ENCODE assay signal across 29 cellular contexts in genomic region chr10:65622608-65623007, GRCh38.
"Had no signal": no experiment of that assay in that cellular context is flagged by ENCODE, and none has a peak within 500 bp of the region (broad histone marks: within the 10 kb centered on the region; RNA-seq: fewer than 3 reads in every experiment).

No MANE protein-coding gene starts in this region.

- H3K27me3 Mint-ChIP-seq: activated CD4-positive, alpha-beta memory T cell treated with anti-CD3 and anti-CD28 coated beads for 36 hours; activated CD4-positive, alpha-beta T cell treated with anti-CD3 and anti-CD28 coated beads for 36 hours; activated CD4-positive, alpha-beta T cell treated with anti-CD3 and anti-CD28 coated beads, Interleukin-2, amount 10 ng/mL, durations not matched to agents 24 days and 14 days; activated CD8-positive, alpha-beta memory T cell treated with anti-CD3 and anti-CD28 coated beads, Interleukin-2, amount 10 ng/mL, durations not matched to agents 7 days and 5 days; activated naive CD4-positive, alpha-beta T cell treated with anti-CD3 and anti-CD28 coated beads, Interleukin-2, amount 10 ng/mL, durations not matched to agents 7 days and 5 days; activated naive CD8-positive, alpha-beta T cell treated with anti-CD3 and anti-CD28 coated beads, Interleukin-2, amount 10 ng/mL, durations not matched to agents 7 days and 5 days; brain; central memory CD8-positive, alpha-beta T cell; dendritic cell treated with granulocyte-macrophage colony-stimulating factor and Interleukin-4, amounts not matched to agents 40 ng/mL and 50 ng/mL, for 4 days had no signal

- H3K27ac Mint-ChIP-seq: activated CD4-positive, alpha-beta memory T cell treated with anti-CD3 and anti-CD28 coated beads for 36 hours; activated CD4-positive, alpha-beta T cell treated with anti-CD3 and anti-CD28 coated beads for 36 hours; activated CD4-positive, alpha-beta T cell treated with anti-CD3 and anti-CD28 coated beads, Interleukin-2, amount 10 ng/mL, durations not matched to agents 24 days and 14 days; activated CD8-positive, alpha-beta memory T cell treated with anti-CD3 and anti-CD28 coated beads, Interleukin-2, amount 10 ng/mL, durations not matched to agents 7 days and 5 days; activated CD8-positive, alpha-beta T cell treated with anti-CD3 and anti-CD28 coated beads, Interleukin-2, amount 10 ng/mL, durations not matched to agents 7 days and 5 days; activated naive CD4-positive, alpha-beta T cell treated with anti-CD3 and anti-CD28 coated beads, Interleukin-2, amount 10 ng/mL, durations not matched to agents 7 days and 5 days; activated naive CD4-positive, alpha-beta T cell treated with anti-CD3 and anti-CD28 coated beads, Interleukin-2, amount 50 U/mL, for 72 hours; activated naive CD8-positive, alpha-beta T cell treated with anti-CD3 and anti-CD28 coated beads, Interleukin-2, amount 10 ng/mL, durations not matched to agents 7 days and 5 days; activated T-cell treated with anti-CD3 and anti-CD28 coated beads, Interleukin-2, amount 50 U/mL, for 72 hours; brain; dendritic cell treated with granulocyte-macrophage colony-stimulating factor and Interleukin-4, amounts not matched to agents 40 ng/mL and 50 ng/mL, for 4 days; endodermal cell had no signal

- H3K4me1 ChIP-seq: ascending aorta, breast epithelium, esophagus squamous epithelium, gastrocnemius medialis, heart left ventricle had no signal

- H3K36me3 ChIP-seq: ascending aorta, breast epithelium, esophagus squamous epithelium, gastrocnemius medialis, heart left ventricle had no signal

- H3K9me3 ChIP-seq: ascending aorta, breast epithelium, esophagus squamous epithelium, gastrocnemius medialis had no signal

- H3K4me3 Mint-ChIP-seq: activated CD4-positive, alpha-beta memory T cell treated with anti-CD3 and anti-CD28 coated beads for 36 hours; activated CD4-positive, alpha-beta T cell treated with anti-CD3 and anti-CD28 coated beads for 36 hours; activated CD4-positive, alpha-beta T cell treated with anti-CD3 and anti-CD28 coated beads, Interleukin-2, amount 10 ng/mL, durations not matched to agents 24 days and 14 days; activated CD8-positive, alpha-beta memory T cell treated with anti-CD3 and anti-CD28 coated beads, Interleukin-2, amount 10 ng/mL, durations not matched to agents 7 days and 5 days; activated CD8-positive, alpha-beta T cell treated with anti-CD3 and anti-CD28 coated beads, Interleukin-2, amount 10 ng/mL, durations not matched to agents 7 days and 5 days; activated naive CD4-positive, alpha-beta T cell treated with anti-CD3 and anti-CD28 coated beads, Interleukin-2, amount 10 ng/mL, durations not matched to agents 7 days and 5 days; activated naive CD8-positive, alpha-beta T cell treated with anti-CD3 and anti-CD28 coated beads, Interleukin-2, amount 10 ng/mL, durations not matched to agents 7 days and 5 days; activated T-cell treated with anti-CD3 and anti-CD28 coated beads, Interleukin-2, amount 50 U/mL, for 72 hours; brain; central memory CD8-positive, alpha-beta T cell; dendritic cell treated with granulocyte-macrophage colony-stimulating factor and Interleukin-4, amounts not matched to agents 40 ng/mL and 50 ng/mL, for 4 days; endodermal cell had no signal

- DNase-seq: activated CD4-positive, alpha-beta memory T cell treated with anti-CD3 and anti-CD28 coated beads for 36 hours; activated CD4-positive, alpha-beta T cell treated with anti-CD3 and anti-CD28 coated beads for 36 hours; activated CD4-positive, alpha-beta T cell treated with anti-CD3 and anti-CD28 coated beads, Interleukin-2, amount 10 ng/mL, durations not matched to agents 24 days and 14 days; activated CD4-positive, CD25-positive, alpha-beta regulatory T cell; activated CD4-positive, CD25-positive, alpha-beta regulatory T cell treated with anti-CD3 and anti-CD28 coated beads, Interleukin-2, amount 50 U/mL, for 72 hours; activated CD8-positive, alpha-beta memory T cell treated with anti-CD3 and anti-CD28 coated beads, Interleukin-2, amount 10 ng/mL, durations not matched to agents 7 days and 5 days; activated CD8-positive, alpha-beta memory T cell treated with anti-CD3 and anti-CD28 coated beads, Interleukin-2, amount 50 U/mL, for 4 hours; activated CD8-positive, alpha-beta T cell treated with anti-CD3 and anti-CD28 coated beads, Interleukin-2, amount 10 ng/mL, durations not matched to agents 7 days and 5 days; activated gamma-delta T cell; activated naive CD4-positive, alpha-beta T cell; activated naive CD4-positive, alpha-beta T cell treated with anti-CD3 and anti-CD28 coated beads, Interleukin-2, amount 10 ng/mL, durations not matched to agents 7 days and 5 days; activated naive CD8-positive, alpha-beta T cell treated with anti-CD3 and anti-CD28 coated beads, Interleukin-2, amount 10 ng/mL, durations not matched to agents 7 days and 5 days; activated T-cell treated with anti-CD3 and anti-CD28 coated beads, Interleukin-2, amount 50 U/mL, for 1 hour; activated T-cell treated with anti-CD3 and anti-CD28 coated beads, Interleukin-2, amount 50 U/mL, for 72 hours; dorsolateral prefrontal cortex; effector memory CD4-positive, alpha-beta T cell; endodermal cell; esophagus squamous epithelium; gastrocnemius medialis; glutamatergic neuron; heart left ventricle; T-helper 2 cell had no signal

- ATAC-seq: activated CD4-positive, alpha-beta T cell treated with anti-CD3 and anti-CD28 coated beads for 36 hours; activated CD8-positive, alpha-beta memory T cell treated with anti-CD3 and anti-CD28 coated beads, Interleukin-2, amount 10 ng/mL, durations not matched to agents 7 days and 5 days; activated CD8-positive, alpha-beta T cell treated with anti-CD3 and anti-CD28 coated beads, Interleukin-2, amount 10 ng/mL, durations not matched to agents 7 days and 5 days; activated naive CD4-positive, alpha-beta T cell treated with anti-CD3 and anti-CD28 coated beads, Interleukin-2, amount 50 U/mL, for 72 hours; activated T-cell treated with anti-CD3 and anti-CD28 coated beads, Interleukin-2, amount 50 U/mL, for 72 hours; gastrocnemius medialis; heart left ventricle had no signal

- H3K27me3 ChIP-seq: ascending aorta, breast epithelium, dorsolateral prefrontal cortex, esophagus squamous epithelium, gastrocnemius medialis, heart left ventricle had no signal

- H3K4me3 ChIP-seq: ascending aorta, breast epithelium, coronary artery, dorsolateral prefrontal cortex, esophagus squamous epithelium, gastrocnemius medialis, heart left ventricle had no signal

- H3K4me1 Mint-ChIP-seq: activated CD4-positive, alpha-beta T cell treated with anti-CD3 and anti-CD28 coated beads for 36 hours; activated CD4-positive, alpha-beta T cell treated with anti-CD3 and anti-CD28 coated beads, Interleukin-2, amount 10 ng/mL, durations not matched to agents 24 days and 14 days; activated CD8-positive, alpha-beta memory T cell treated with anti-CD3 and anti-CD28 coated beads, Interleukin-2, amount 10 ng/mL, durations not matched to agents 7 days and 5 days; activated naive CD4-positive, alpha-beta T cell treated with anti-CD3 and anti-CD28 coated beads, Interleukin-2, amount 10 ng/mL, durations not matched to agents 7 days and 5 days; activated naive CD8-positive, alpha-beta T cell treated with anti-CD3 and anti-CD28 coated beads, Interleukin-2, amount 10 ng/mL, durations not matched to agents 7 days and 5 days; brain; central memory CD8-positive, alpha-beta T cell had no signal

- H3K27ac ChIP-seq: ascending aorta, breast epithelium, coronary artery, dorsolateral prefrontal cortex, esophagus squamous epithelium, gastrocnemius medialis, heart left ventricle had no signal

- H3K36me3 Mint-ChIP-seq: activated CD4-positive, alpha-beta memory T cell treated with anti-CD3 and anti-CD28 coated beads for 36 hours; activated CD8-positive, alpha-beta memory T cell treated with anti-CD3 and anti-CD28 coated beads, Interleukin-2, amount 10 ng/mL, durations not matched to agents 7 days and 5 days; activated naive CD4-positive, alpha-beta T cell treated with anti-CD3 and anti-CD28 coated beads, Interleukin-2, amount 10 ng/mL, durations not matched to agents 7 days and 5 days; activated naive CD4-positive, alpha-beta T cell treated with anti-CD3 and anti-CD28 coated beads, Interleukin-2, amount 50 U/mL, for 72 hours; activated naive CD8-positive, alpha-beta T cell treated with anti-CD3 and anti-CD28 coated beads, Interleukin-2, amount 10 ng/mL, durations not matched to agents 7 days and 5 days; brain had no signal

- H3K9me3 Mint-ChIP-seq: activated CD4-positive, alpha-beta T cell treated with anti-CD3 and anti-CD28 coated beads, Interleukin-2, amount 10 ng/mL, durations not matched to agents 24 days and 14 days; activated naive CD8-positive, alpha-beta T cell treated with anti-CD3 and anti-CD28 coated beads, Interleukin-2, amount 10 ng/mL, durations not matched to agents 7 days and 5 days; dendritic cell treated with granulocyte-macrophage colony-stimulating factor and Interleukin-4, amounts not matched to agents 40 ng/mL and 50 ng/mL, for 4 days had no signal
